12 cellular contexts compared by ENCODE assay signal in genomic region chr6:10415593-10416480, GRCh38. TPM values are rescaled to one million over a fixed set of nuclear protein-coding genes. Genes with fewer than 3 reads are reported as not detected.
DNase-seq lines count a peak whose midpoint lies in the region; ATAC-seq, FAIRE-seq and TF ChIP-seq lines count a peak whose summit lies in the region.
"Had no signal": no experiment of that assay in that cellular context is flagged by ENCODE, and none has a peak within 500 bp of the region (broad histone marks: within the 10 kb centered on the region; RNA-seq: fewer than 3 reads in every experiment).

No MANE protein-coding gene starts in this region.

- H3K36me3 Mint-ChIP-seq in activated naive CD8-positive, alpha-beta T cell treated with anti-CD3 and anti-CD28 coated beads, Interleukin-2, amount 10 ng/mL, durations not matched to agents 7 days and 5 days: peaks cover 14% of the 10 kb centered on the region
- H3K36me3 Mint-ChIP-seq in activated naive CD8-positive, alpha-beta T cell treated with anti-CD3 and anti-CD28 coated beads, Interleukin-2, amount 50 U/mL, for 24 hours (ENCODE audit: low read depth): peaks cover 11% of the 10 kb centered on the region
- H3K36me3 Mint-ChIP-seq in activated T-helper 17 cell treated with anti-CD3 and anti-CD28 coated beads, Interleukin-2, amount 50 U/mL, for 72 hours (ENCODE audit: low read depth): peaks cover 27% of the 10 kb centered on the region
- peaks cover 30% of the 10 kb centered on the region for H3K36me3 Mint-ChIP-seq in type B pancreatic cell
- H3K36me3 Mint-ChIP-seq in stimulated activated memory B cell treated with anti-CD40 and anti-IgM and Interleukin-4, amounts not matched to agents 10 μg/mL and 1 μg/mL and 100 μg/mL, for 72 hours: peaks cover 13% of the 10 kb centered on the region

- no peak for TF ChIP-seq POLR2A in GM12891 (IDR thresholded peaks at IDR 0.05; ENCODE audit: low read depth, low read length)
- TF ChIP-seq POLR2A in GM12892 (IDR thresholded peaks at IDR 0.05; ENCODE audit: low read depth, low read length): no peak

- H3K27me3 Mint-ChIP-seq in activated naive CD8-positive, alpha-beta T cell treated with anti-CD3 and anti-CD28 coated beads, Interleukin-2, amount 10 ng/mL, durations not matched to agents 7 days and 5 days: peaks cover 91% of the 10 kb centered on the region
- H3K27me3 Mint-ChIP-seq in activated naive CD8-positive, alpha-beta T cell treated with anti-CD3 and anti-CD28 coated beads, Interleukin-2, amount 50 U/mL, for 24 hours: peaks cover 84% of the 10 kb centered on the region
- H3K27me3 Mint-ChIP-seq in activated T-helper 17 cell treated with anti-CD3 and anti-CD28 coated beads, Interleukin-2, amount 50 U/mL, for 72 hours: peaks cover 61% of the 10 kb centered on the region
- H3K27me3 Mint-ChIP-seq in type B pancreatic cell: peaks cover 94% of the 10 kb centered on the region
- H3K27me3 Mint-ChIP-seq in stimulated activated memory B cell treated with anti-CD40 and anti-IgM and Interleukin-4, amounts not matched to agents 10 μg/mL and 1 μg/mL and 100 μg/mL, for 72 hours: peaks cover 98% of the 10 kb centered on the region

- no peak for TF ChIP-seq CTCF in type B pancreatic cell (conservative IDR thresholded peaks at IDR 0.05)

- peak overlapping the region; percentile 63 for H3K27ac Mint-ChIP-seq in activated naive CD8-positive, alpha-beta T cell treated with anti-CD3 and anti-CD28 coated beads, Interleukin-2, amount 10 ng/mL, durations not matched to agents 7 days and 5 days
- no peak overlapping the region for H3K27ac Mint-ChIP-seq in activated naive CD8-positive, alpha-beta T cell treated with anti-CD3 and anti-CD28 coated beads, Interleukin-2, amount 50 U/mL, for 24 hours
- no peak overlapping the region for H3K27ac Mint-ChIP-seq in activated T-helper 17 cell treated with anti-CD3 and anti-CD28 coated beads, Interleukin-2, amount 50 U/mL, for 72 hours
- peak overlapping the region; percentile 98 for H3K27ac Mint-ChIP-seq in type B pancreatic cell
- no peak overlapping the region for H3K27ac Mint-ChIP-seq in stimulated activated memory B cell treated with anti-CD40 and anti-IgM and Interleukin-4, amounts not matched to agents 10 μg/mL and 1 μg/mL and 100 μg/mL, for 72 hours
- H3K27ac Mint-ChIP-seq: CD8-positive, alpha-beta T cell; dendritic cell treated with granulocyte-macrophage colony-stimulating factor and Interleukin-4, amounts not matched to agents 40 ng/mL and 50 ng/mL, for 4 days had no signal

- no peak for FAIRE-seq in GM12891 (lab: Jason Lieb, UNC)
- FAIRE-seq in GM12892 (lab: Jason Lieb, UNC): no peak

- H3K9me3 Mint-ChIP-seq in activated naive CD8-positive, alpha-beta T cell treated with anti-CD3 and anti-CD28 coated beads, Interleukin-2, amount 10 ng/mL, durations not matched to agents 7 days and 5 days: peaks cover 6% of the 10 kb centered on the region
- H3K9me3 Mint-ChIP-seq in activated naive CD8-positive, alpha-beta T cell treated with anti-CD3 and anti-CD28 coated beads, Interleukin-2, amount 50 U/mL, for 24 hours: peaks cover 8% of the 10 kb centered on the region
- peaks cover 4% of the 10 kb centered on the region for H3K9me3 Mint-ChIP-seq in activated T-helper 17 cell treated with anti-CD3 and anti-CD28 coated beads, Interleukin-2, amount 50 U/mL, for 72 hours
- H3K9me3 Mint-ChIP-seq in type B pancreatic cell: no peaks in the 10 kb centered on the region
- peaks cover 9% of the 10 kb centered on the region for H3K9me3 Mint-ChIP-seq in stimulated activated memory B cell treated with anti-CD40 and anti-IgM and Interleukin-4, amounts not matched to agents 10 μg/mL and 1 μg/mL and 100 μg/mL, for 72 hours
- H3K9me3 Mint-ChIP-seq: dendritic cell treated with granulocyte-macrophage colony-stimulating factor and Interleukin-4, amounts not matched to agents 40 ng/mL and 50 ng/mL, for 4 days had no signal

- DNase-seq in activated naive CD8-positive, alpha-beta T cell treated with anti-CD3 and anti-CD28 coated beads, Interleukin-2, amount 10 ng/mL, durations not matched to agents 7 days and 5 days: no peak
- DNase-seq in activated naive CD8-positive, alpha-beta T cell treated with anti-CD3 and anti-CD28 coated beads, Interleukin-2, amount 50 U/mL, for 24 hours: no peak
- DNase-seq in islet precursor cell: peak; percentile 63
- no peak for DNase-seq in type B pancreatic cell (ENCODE audit: extremely low spot score, unreplicated experiment)
- DNase-seq in GM12891 (ENCODE audit: insufficient read length, low spot score): no peak
- DNase-seq in GM12892 (ENCODE audit: insufficient read length): no peak
- DNase-seq: CD8-positive, alpha-beta T cell; left colon; NCI-H1436 had no signal

- no peak for ATAC-seq in activated naive CD8-positive, alpha-beta T cell treated with anti-CD3 and anti-CD28 coated beads, Interleukin-2, amount 10 ng/mL, durations not matched to agents 7 days and 5 days (ENCODE audit: low read depth)
- no peak for ATAC-seq in activated naive CD8-positive, alpha-beta T cell treated with anti-CD3 and anti-CD28 coated beads, Interleukin-2, amount 50 U/mL, for 24 hours
- no peak for ATAC-seq in activated T-helper 17 cell treated with anti-CD3 and anti-CD28 coated beads, Interleukin-2, amount 50 U/mL, for 72 hours (replicated peaks)
- ATAC-seq in stimulated activated memory B cell treated with anti-CD40 and anti-IgM and Interleukin-4, amounts not matched to agents 10 μg/mL and 1 μg/mL and 100 μg/mL, for 72 hours: no peak
- ATAC-seq: CD8-positive, alpha-beta T cell; left colon had no signal

- POLR2A ChIA-PET in activated naive CD8-positive, alpha-beta T cell treated with anti-CD3 and anti-CD28 coated beads, Interleukin-2, amount 10 ng/mL, durations not matched to agents 7 days and 5 days (lab: Charles Lee): no interaction called here

- no peak overlapping the region for H3K4me3 Mint-ChIP-seq in activated naive CD8-positive, alpha-beta T cell treated with anti-CD3 and anti-CD28 coated beads, Interleukin-2, amount 10 ng/mL, durations not matched to agents 7 days and 5 days
- no peak overlapping the region for H3K4me3 Mint-ChIP-seq in activated naive CD8-positive, alpha-beta T cell treated with anti-CD3 and anti-CD28 coated beads, Interleukin-2, amount 50 U/mL, for 24 hours
- H3K4me3 Mint-ChIP-seq in activated T-helper 17 cell treated with anti-CD3 and anti-CD28 coated beads, Interleukin-2, amount 50 U/mL, for 72 hours: peak overlapping the region; percentile 15
- peak overlapping the region; percentile 95 for H3K4me3 Mint-ChIP-seq in type B pancreatic cell
- no peak overlapping the region for H3K4me3 Mint-ChIP-seq in stimulated activated memory B cell treated with anti-CD40 and anti-IgM and Interleukin-4, amounts not matched to agents 10 μg/mL and 1 μg/mL and 100 μg/mL, for 72 hours

- peaks cover 30% of the 10 kb centered on the region for H3K4me1 Mint-ChIP-seq in activated naive CD8-positive, alpha-beta T cell treated with anti-CD3 and anti-CD28 coated beads, Interleukin-2, amount 10 ng/mL, durations not matched to agents 7 days and 5 days
- peaks cover 42% of the 10 kb centered on the region for H3K4me1 Mint-ChIP-seq in activated naive CD8-positive, alpha-beta T cell treated with anti-CD3 and anti-CD28 coated beads, Interleukin-2, amount 50 U/mL, for 24 hours
- H3K4me1 Mint-ChIP-seq in activated T-helper 17 cell treated with anti-CD3 and anti-CD28 coated beads, Interleukin-2, amount 50 U/mL, for 72 hours: peaks cover 19% of the 10 kb centered on the region
- peaks cover 16% of the 10 kb centered on the region for H3K4me1 Mint-ChIP-seq in type B pancreatic cell (ENCODE audit: unreplicated experiment)
- H3K4me1 Mint-ChIP-seq in stimulated activated memory B cell treated with anti-CD40 and anti-IgM and Interleukin-4, amounts not matched to agents 10 μg/mL and 1 μg/mL and 100 μg/mL, for 72 hours: peaks cover 34% of the 10 kb centered on the region

TF ChIP-seq in GM12891, 5 proteins besides CTCF, POLR2A, EP300 and RAD21:
- TF ChIP-seq POLR2AphosphoS5 (IDR thresholded peaks at IDR 0.05; ENCODE audit: low read depth, low read length) (no peak), POU2F2 (IDR thresholded peaks at IDR 0.05; ENCODE audit: low read depth, low read length) (no peak), SPI1 (IDR thresholded peaks at IDR 0.05; ENCODE audit: low read depth, low read length) (no peak), TAF1 (IDR thresholded peaks at IDR 0.05; ENCODE audit: low read depth, low read length) (no peak), PAX5 (IDR thresholded peaks at IDR 0.05; ENCODE audit: insufficient read depth, low read length, severe bottlenecking) (no peak)
TF ChIP-seq in GM12891: peak in this region for 0.

RNA-seq across cellular contexts. Expression of gene TFAP2A, which starts 1.0 kb away (rescaled TPM):
- total RNA-seq in activated naive CD8-positive, alpha-beta T cell treated with anti-CD3 and anti-CD28 coated beads, Interleukin-2, amount 10 ng/mL, durations not matched to agents 7 days and 5 days: not detected
- total RNA-seq in activated T-helper 17 cell treated with anti-CD3 and anti-CD28 coated beads, Interleukin-2, amount 50 U/mL, for 72 hours: under 1 TPM in 1 of 2 donors, not detected in 1; 0.52 TPM
- total RNA-seq in type B pancreatic cell (ENCODE audit: low replicate concordance): 66.6 and 143 TPM in 2 replicates
- 0.30 TPM for polyA plus RNA-seq in GM12891 (2012; ENCODE audit: low read depth, missing spikeins)
- 1.5 TPM for polyA plus RNA-seq in GM12892 (2012; ENCODE audit: missing spikeins)

Comparison
In these comparisons a context has a peak if more than half of its experiments do, and no peak if none do; other contexts are left out.
1. H3K27ac Mint-ChIP-seq: peak in activated naive CD8-positive, alpha-beta T cell treated with anti-CD3 and anti-CD28 coated beads, Interleukin-2, amount 10 ng/mL, durations not matched to agents 7 days and 5 days (single experiment) and type B pancreatic cell (single experiment); none in activated naive CD8-positive, alpha-beta T cell treated with anti-CD3 and anti-CD28 coated beads, Interleukin-2, amount 50 U/mL, for 24 hours (single experiment), activated T-helper 17 cell treated with anti-CD3 and anti-CD28 coated beads, Interleukin-2, amount 50 U/mL, for 72 hours (single experiment) and stimulated activated memory B cell treated with anti-CD40 and anti-IgM and Interleukin-4, amounts not matched to agents 10 μg/mL and 1 μg/mL and 100 μg/mL, for 72 hours (single experiment).
2. H3K4me3 Mint-ChIP-seq: peak in activated T-helper 17 cell treated with anti-CD3 and anti-CD28 coated beads, Interleukin-2, amount 50 U/mL, for 72 hours (single experiment) and type B pancreatic cell (single experiment); none in activated naive CD8-positive, alpha-beta T cell treated with anti-CD3 and anti-CD28 coated beads, Interleukin-2, amount 10 ng/mL, durations not matched to agents 7 days and 5 days (single experiment), activated naive CD8-positive, alpha-beta T cell treated with anti-CD3 and anti-CD28 coated beads, Interleukin-2, amount 50 U/mL, for 24 hours (single experiment) and stimulated activated memory B cell treated with anti-CD40 and anti-IgM and Interleukin-4, amounts not matched to agents 10 μg/mL and 1 μg/mL and 100 μg/mL, for 72 hours (single experiment).
3. RNA of gene TFAP2A, which starts 1.0 kb away (total RNA-seq): 66.6 to 143 TPM in type B pancreatic cell; 0.52 TPM in activated T-helper 17 cell treated with anti-CD3 and anti-CD28 coated beads, Interleukin-2, amount 50 U/mL, for 72 hours and not detected in activated naive CD8-positive, alpha-beta T cell treated with anti-CD3 and anti-CD28 coated beads, Interleukin-2, amount 10 ng/mL, durations not matched to agents 7 days and 5 days; every median in the first group is over 10 times any median in the second.